ENCODE assay signal across 31 cellular contexts in genomic region chr19:19750131-19750841, GRCh38.
"Had no signal": no experiment of that assay in that cellular context is flagged by ENCODE, and none has a peak within 500 bp of the region (broad histone marks: within the 10 kb centered on the region; RNA-seq: fewer than 3 reads in every experiment).

No MANE protein-coding gene starts in this region.

- DNase-seq: activated B cell treated with CpG ODN at 0.5 μM for 24 hours; activated CD8-positive, alpha-beta T cell treated with anti-CD3 and anti-CD28 coated beads, Interleukin-2, amount 10 ng/mL, durations not matched to agents 7 days and 5 days; activated gamma-delta T cell; activated naive CD4-positive, alpha-beta T cell treated with anti-CD3 and anti-CD28 coated beads, Interleukin-2, amount 10 ng/mL, durations not matched to agents 7 days and 5 days; activated naive CD8-positive, alpha-beta T cell treated with anti-CD3 and anti-CD28 coated beads, Interleukin-2, amount 10 ng/mL, durations not matched to agents 7 days and 5 days; activated T-cell treated with anti-CD3 and anti-CD28 coated beads for 4 hours; cerebellar nuclear complex; colonic mucosa; effector memory CD4-positive, alpha-beta T cell; gastrocnemius medialis; glutamatergic neuron; naive thymus-derived CD8-positive, alpha-beta T cell; occipital lobe; stimulated activated CD4-positive, alpha-beta T cell treated with anti-CD3 and anti-CD28 coated beads, Interleukin-12 subunit alpha, Interleukin-12 subunit beta, amount 100 ng/mL, for 4 hours; stimulated activated CD4-positive, alpha-beta T cell treated with anti-CD3 and anti-CD28 coated beads, Interleukin-4, amount 100 ng/mL, for 1 hour; substantia nigra; T-helper 1 cell; thyroid gland; upper lobe of right lung had no signal

- FAIRE-seq: keratinocyte had no signal

- H3K27me3 ChIP-seq: ascending aorta, cardiac muscle cell, colonic mucosa, dorsolateral prefrontal cortex, gastrocnemius medialis, thyroid gland, upper lobe of right lung had no signal

- H3K4me1 ChIP-seq: ascending aorta, colonic mucosa, gastrocnemius medialis, thyroid gland, upper lobe of right lung had no signal

- H3K27ac Mint-ChIP-seq: activated B cell treated with CpG ODN at 0.5 μM for 24 hours; activated CD8-positive, alpha-beta T cell treated with anti-CD3 and anti-CD28 coated beads, Interleukin-2, amount 10 ng/mL, durations not matched to agents 7 days and 5 days; activated naive CD4-positive, alpha-beta T cell treated with anti-CD3 and anti-CD28 coated beads, Interleukin-2, amount 10 ng/mL, durations not matched to agents 7 days and 5 days; activated naive CD8-positive, alpha-beta T cell treated with anti-CD3 and anti-CD28 coated beads, Interleukin-2, amount 10 ng/mL, durations not matched to agents 7 days and 5 days; brain; memory B cell; naive thymus-derived CD8-positive, alpha-beta T cell; stimulated activated effector memory CD8-positive, alpha-beta T cell treated with anti-CD3 and anti-CD28 coated beads, Interleukin-12 subunit alpha, Interleukin-12 subunit beta, amount 100 ng/mL, for 72 hours; stimulated activated naive CD8-positive, alpha-beta T cell treated with anti-CD3 and anti-CD28 coated beads, Interleukin-15, Interleukin-2, amounts not matched to agents 100 ng/mL and 50 ng/mL, for 24 hours; T-helper 2 cell treated with Interferon-gamma antibody and Interleukin-4, amounts not matched to agents 5 μg/mL and 100 μg/mL, for 36 hours had no signal

- H3K4me1 Mint-ChIP-seq: activated B cell treated with CpG ODN at 0.5 μM for 24 hours; activated naive CD4-positive, alpha-beta T cell treated with anti-CD3 and anti-CD28 coated beads, Interleukin-2, amount 10 ng/mL, durations not matched to agents 7 days and 5 days; activated naive CD8-positive, alpha-beta T cell treated with anti-CD3 and anti-CD28 coated beads, Interleukin-2, amount 10 ng/mL, durations not matched to agents 7 days and 5 days; brain; memory B cell; neural crest cell; stimulated activated effector memory CD8-positive, alpha-beta T cell treated with anti-CD3 and anti-CD28 coated beads, Interleukin-12 subunit alpha, Interleukin-12 subunit beta, amount 100 ng/mL, for 72 hours had no signal

- ATAC-seq: activated CD8-positive, alpha-beta T cell treated with anti-CD3 and anti-CD28 coated beads, Interleukin-2, amount 10 ng/mL, durations not matched to agents 7 days and 5 days; gastrocnemius medialis; naive thymus-derived CD8-positive, alpha-beta T cell; sciatic nerve; stimulated activated effector memory CD8-positive, alpha-beta T cell treated with anti-CD3 and anti-CD28 coated beads, Interleukin-12 subunit alpha, Interleukin-12 subunit beta, amount 100 ng/mL, for 72 hours; upper lobe of right lung had no signal

- H3K27ac ChIP-seq: ascending aorta, cardiac muscle cell, colonic mucosa, dorsolateral prefrontal cortex, gastrocnemius medialis, skin epidermis, thyroid gland, upper lobe of right lung had no signal

- H3K4me3 ChIP-seq: ascending aorta, cardiac muscle cell, colonic mucosa, dorsolateral prefrontal cortex, gastrocnemius medialis, skin epidermis, thyroid gland, upper lobe of right lung had no signal

- H3K36me3 Mint-ChIP-seq: activated naive CD4-positive, alpha-beta T cell treated with anti-CD3 and anti-CD28 coated beads, Interleukin-2, amount 10 ng/mL, durations not matched to agents 7 days and 5 days; activated naive CD8-positive, alpha-beta T cell treated with anti-CD3 and anti-CD28 coated beads, Interleukin-2, amount 10 ng/mL, durations not matched to agents 7 days and 5 days; brain; memory B cell; naive thymus-derived CD8-positive, alpha-beta T cell; stimulated activated effector memory CD8-positive, alpha-beta T cell treated with anti-CD3 and anti-CD28 coated beads, Interleukin-12 subunit alpha, Interleukin-12 subunit beta, amount 100 ng/mL, for 72 hours had no signal

- H3K36me3 ChIP-seq: ascending aorta, cardiac muscle cell, colonic mucosa, gastrocnemius medialis, thyroid gland, upper lobe of right lung had no signal

- H3K4me3 Mint-ChIP-seq: activated B cell treated with CpG ODN at 0.5 μM for 24 hours; activated CD8-positive, alpha-beta T cell treated with anti-CD3 and anti-CD28 coated beads, Interleukin-2, amount 10 ng/mL, durations not matched to agents 7 days and 5 days; activated naive CD4-positive, alpha-beta T cell treated with anti-CD3 and anti-CD28 coated beads, Interleukin-2, amount 10 ng/mL, durations not matched to agents 7 days and 5 days; activated naive CD8-positive, alpha-beta T cell treated with anti-CD3 and anti-CD28 coated beads, Interleukin-2, amount 10 ng/mL, durations not matched to agents 7 days and 5 days; brain; memory B cell; naive thymus-derived CD8-positive, alpha-beta T cell; neural crest cell; stimulated activated effector memory CD8-positive, alpha-beta T cell treated with anti-CD3 and anti-CD28 coated beads, Interleukin-12 subunit alpha, Interleukin-12 subunit beta, amount 100 ng/mL, for 72 hours; stimulated activated naive CD8-positive, alpha-beta T cell treated with anti-CD3 and anti-CD28 coated beads, Interleukin-15, Interleukin-2, amounts not matched to agents 100 ng/mL and 50 ng/mL, for 24 hours; T-helper 2 cell treated with Interferon-gamma antibody and Interleukin-4, amounts not matched to agents 5 μg/mL and 100 μg/mL, for 36 hours had no signal

- H3K27me3 Mint-ChIP-seq: activated B cell treated with CpG ODN at 0.5 μM for 24 hours; activated naive CD4-positive, alpha-beta T cell treated with anti-CD3 and anti-CD28 coated beads, Interleukin-2, amount 10 ng/mL, durations not matched to agents 7 days and 5 days; activated naive CD8-positive, alpha-beta T cell treated with anti-CD3 and anti-CD28 coated beads, Interleukin-2, amount 10 ng/mL, durations not matched to agents 7 days and 5 days; brain; memory B cell; naive thymus-derived CD8-positive, alpha-beta T cell; stimulated activated naive CD8-positive, alpha-beta T cell treated with anti-CD3 and anti-CD28 coated beads, Interleukin-15, Interleukin-2, amounts not matched to agents 100 ng/mL and 50 ng/mL, for 24 hours had no signal

- H3K9me3 ChIP-seq: ascending aorta, colonic mucosa, gastrocnemius medialis, thyroid gland, upper lobe of right lung had no signal

- H3K9me3 Mint-ChIP-seq: activated B cell treated with CpG ODN at 0.5 μM for 24 hours; memory B cell; naive thymus-derived CD8-positive, alpha-beta T cell; stimulated activated effector memory CD8-positive, alpha-beta T cell treated with anti-CD3 and anti-CD28 coated beads, Interleukin-12 subunit alpha, Interleukin-12 subunit beta, amount 100 ng/mL, for 72 hours; stimulated activated naive CD8-positive, alpha-beta T cell treated with anti-CD3 and anti-CD28 coated beads, Interleukin-15, Interleukin-2, amounts not matched to agents 100 ng/mL and 50 ng/mL, for 24 hours had no signal
